In genomic region chr19:531753-532571, GRCh38 we compare ENCODE assay signal across 8 cellular contexts. TPM values are rescaled to one million over a fixed set of nuclear protein-coding genes. Genes with fewer than 3 reads are reported as not detected.
A peak's percentile ranks its signal among the peaks of the same experiment; 100 is the strongest.
DNase-seq lines count a peak whose midpoint lies in the region; ATAC-seq and TF ChIP-seq lines count a peak whose summit lies in the region.

Gene CDC34 (plus strand): TSS chr19:531760. CDS start chr19:531932, 172 bp downstream.

- peak; percentile 11 for ATAC-seq in GM18858 (IDR thresholded peaks at IDR 0.05; ENCODE audit: unreplicated experiment)
- peak; percentile 10 for ATAC-seq in HG03280 (IDR thresholded peaks at IDR 0.05; ENCODE audit: unreplicated experiment)

- H3K9me3 ChIP-seq in cardiac muscle cell (ENCODE audit: low read depth), result no peaks in the 10 kb centered on the region

- no peaks in the 10 kb centered on the region for H3K27me3 ChIP-seq in ACC112 (ENCODE audit: insufficient read depth, low read length)
- no peaks in the 10 kb centered on the region for H3K27me3 ChIP-seq in cardiac muscle cell

- H3K79me2 ChIP-seq in ACC112 (ENCODE audit: control insufficient read depth, insufficient read depth, low read length, unreplicated experiment), result peaks cover 35% of the 10 kb centered on the region

- H3K4me3 ChIP-seq in ACC112 (ENCODE audit: low read depth, low read length) (peak within 1 kb of the TSS; percentile 93), cardiac muscle cell (peak within 1 kb of the TSS; percentile 96)

- H3K36me3 ChIP-seq in ACC112 (ENCODE audit: insufficient read depth, low read length) (no peaks in the 10 kb centered on the region), cardiac muscle cell (peaks cover 10% of the 10 kb centered on the region)

- H2AFZ ChIP-seq in ACC112 (ENCODE audit: low read length, unreplicated experiment), result peak within 1 kb of the TSS; percentile 85

- DNase-seq in activated T-cell treated with anti-CD3 and anti-CD28 coated beads, Interleukin-2, amount 50 U/mL, for 48 hours, result peak; percentile 47
- peak in 1 of 2 donors; percentile 49 for DNase-seq in cardiac muscle cell (ENCODE audit: low read depth in 1 of 2, low spot score in 1 of 2)
- DNase-seq in pulmonary artery endothelial cell (ENCODE audit: low read depth, low spot score), result no peak
- DNase-seq in NCI-H1436 treated with DMSO at 0.1 percent for 48 hours (lab: John Stamatoyannopoulos, UW), result no peak
- DNase-seq in NCI-H1694 (lab: John Stamatoyannopoulos, UW), result no peak

- TF ChIP-seq CTCF in cardiac muscle cell (IDR thresholded peaks at IDR 0.05; ENCODE audit: low read depth, low read length), result no peak

- peaks cover 8% of the 10 kb centered on the region for H3K4me1 ChIP-seq in ACC112 (ENCODE audit: control insufficient read depth, insufficient read depth, low read length, unreplicated experiment)
- peaks cover 9% of the 10 kb centered on the region for H3K4me1 ChIP-seq in cardiac muscle cell (ENCODE audit: low read depth)

- H3K27ac ChIP-seq in ACC112 (ENCODE audit: low read depth, low read length), result peak within 1 kb of the TSS; percentile 76
- peak within 1 kb of the TSS; percentile 94 for H3K27ac ChIP-seq in cardiac muscle cell

RNA-seq across cellular contexts. Expression of gene CDC34, which starts in this region (rescaled TPM):
- total RNA-seq in cardiac muscle cell (205 and 247 TPM in 2 replicates), pulmonary artery endothelial cell (97.0 and 108 TPM in 2 replicates)
- polyA plus RNA-seq in cardiac muscle cell, result 205 and 207 TPM in 2 replicates

Comparison
In these comparisons a context has a peak if more than half of its experiments do, and no peak if none do; other contexts are left out.
1. DNase-seq: peak in activated T-cell treated with anti-CD3 and anti-CD28 coated beads, Interleukin-2, amount 50 U/mL, for 48 hours (2 of 2); none in pulmonary artery endothelial cell (single experiment), NCI-H1436 treated with DMSO at 0.1 percent for 48 hours (single experiment) and NCI-H1694 (single experiment).